ENCODE assay signal across 26 cellular contexts in genomic region chr1:222138095-222138494, GRCh38.
"Had no signal": no experiment of that assay in that cellular context is flagged by ENCODE, and none has a peak within 500 bp of the region (broad histone marks: within the 10 kb centered on the region; RNA-seq: fewer than 3 reads in every experiment).

No MANE protein-coding gene starts in this region.

- FAIRE-seq: keratinocyte had no signal

- DNase-seq: left colon; left lung; mesendoderm; naive B cell; natural killer cell; nephron progenitor cell; occipital lobe; right lobe of liver; stimulated activated CD4-positive, alpha-beta T cell treated with anti-CD3 and anti-CD28 coated beads, Interleukin-12 subunit alpha, Interleukin-12 subunit beta, amount 100 ng/mL, for 4 hours; stimulated activated CD4-positive, alpha-beta T cell treated with anti-CD3 and anti-CD28 coated beads, Interleukin-15, amount 100 ng/mL, for 24 hours; stimulated activated CD4-positive, alpha-beta T cell treated with anti-CD3 and anti-CD28 coated beads, Interleukin-2, amount 100 ng/mL, for 24 hours; stimulated activated CD4-positive, alpha-beta T cell treated with anti-CD3 and anti-CD28 coated beads, Interleukin-4, amount 100 ng/mL, for 1 hour; stimulated activated naive B cell treated with anti-CD40 and anti-IgM and Interleukin-4, amounts not matched to agents 10 μg/mL and 1 μg/mL and 100 μg/mL, for 72 hours; stimulated activated naive CD8-positive, alpha-beta T cell treated with anti-CD3 and anti-CD28 coated beads, Interleukin-15, Interleukin-2, amounts not matched to agents 100 U/mL and 50 U/mL, for 24 hours; stomach; testis; thyroid gland; transverse colon; upper lobe of left lung had no signal

- H3K27ac ChIP-seq: hepatocyte, left lung, neural progenitor cell, neutrophil, right atrium auricular region, right lobe of liver, stomach, testis, thyroid gland, transverse colon, upper lobe of left lung, vagina had no signal

- H3K4me1 ChIP-seq: left lung, neural progenitor cell, right atrium auricular region, right lobe of liver, stomach, testis, thyroid gland, upper lobe of left lung, vagina had no signal

- H3K4me3 ChIP-seq: hepatocyte, left lung, lung, neural progenitor cell, right atrium auricular region, right lobe of liver, stomach, testis, thyroid gland, transverse colon, upper lobe of left lung, vagina had no signal

- H3K9me3 ChIP-seq: neutrophil, right lobe of liver, testis, thyroid gland, vagina had no signal

- H3K9ac ChIP-seq: neural progenitor cell had no signal

- ATAC-seq: left colon; left lung; natural killer cell; right lobe of liver; stimulated activated naive B cell treated with anti-CD40 and anti-IgM and Interleukin-4, amounts not matched to agents 10 μg/mL and 1 μg/mL and 100 μg/mL, for 72 hours; stimulated activated naive CD8-positive, alpha-beta T cell treated with anti-CD3 and anti-CD28 coated beads, Interleukin-15, Interleukin-2, amounts not matched to agents 100 U/mL and 50 U/mL, for 24 hours had no signal

- H3K36me3 ChIP-seq: left lung, neural progenitor cell, neutrophil, right atrium auricular region, right lobe of liver, stomach, thyroid gland, transverse colon, upper lobe of left lung, vagina had no signal
